Comparison of ENCODE assay signal across 23 cellular contexts in the genomic region with DNA sequence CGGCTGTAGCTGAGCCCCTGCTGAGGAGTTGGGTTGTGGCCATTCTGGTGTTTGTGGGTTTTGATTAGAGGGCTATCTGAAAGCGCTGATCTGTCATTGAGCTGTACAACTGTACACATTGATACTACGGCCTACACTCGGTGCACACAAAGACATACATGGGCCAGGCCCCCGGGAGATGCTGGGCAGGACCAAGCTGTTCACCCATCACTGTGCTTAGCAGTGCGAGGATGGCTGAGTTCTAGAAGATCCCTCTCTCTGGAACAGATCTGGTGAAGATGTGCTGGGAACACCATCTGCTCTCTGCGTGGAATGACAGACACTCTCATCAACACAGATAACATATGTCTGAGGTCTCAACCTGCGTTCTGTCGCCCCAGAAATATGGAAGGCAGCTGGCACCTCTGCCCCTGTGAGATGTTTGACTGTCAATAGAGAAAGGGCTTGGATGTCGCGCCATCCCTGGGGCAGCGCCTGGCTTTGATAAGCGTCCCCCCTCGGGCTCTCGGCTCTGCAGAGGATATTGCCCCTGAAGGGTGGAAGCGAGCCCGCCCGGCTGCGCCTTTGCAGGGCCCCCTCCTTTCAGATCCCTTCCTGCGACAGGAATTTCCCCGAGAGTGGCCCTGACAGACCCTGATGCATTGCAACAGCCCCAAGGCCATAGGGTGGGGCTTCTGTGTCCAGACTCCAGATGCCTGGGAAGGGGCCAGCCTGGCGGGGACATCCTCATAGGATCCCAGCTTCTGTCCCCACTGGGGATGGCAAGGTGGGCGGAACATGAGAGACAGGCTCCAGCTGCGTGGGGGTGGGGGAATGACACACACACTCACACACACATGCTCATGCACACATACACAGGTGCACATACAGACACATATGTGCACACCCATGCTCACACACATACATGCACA.
DNase-seq lines count a peak whose midpoint lies in the region; TF ChIP-seq lines count a peak whose summit lies in the region.
"Had no signal": no experiment of that assay in that cellular context is flagged by ENCODE, and none has a peak within 500 bp of the region (broad histone marks: within the 10 kb centered on the region; RNA-seq: fewer than 3 reads in every experiment).

No MANE protein-coding gene starts in this region.

- no peaks in the 10 kb centered on the region for H3K23me2 ChIP-seq in H9 (ENCODE audit: insufficient read length, low read depth, low read length, poor library complexity, severe bottlenecking)

- H2AFZ ChIP-seq in H9 (ENCODE audit: low read length) (no peak overlapping the region), trophoblast cell (ENCODE audit: insufficient read depth, low read length, poor library complexity) (no peak overlapping the region)
- H2AFZ ChIP-seq: parathyroid adenoma had no signal

- H4K8ac ChIP-seq in H9 (replicated peaks; ENCODE audit: insufficient read length, low read depth, low read length) (peak overlapping the region; percentile 6), trophoblast cell (ENCODE audit: low read depth, low read length) (no peak overlapping the region)

- no CpG with 5 or more reads among the region's 24 CpGs for WGBS in H9 (ENCODE audit: extremely low coverage, insufficient read length, low lambda C conversion rate)
- WGBS in endodermal cell (ENCODE audit: insufficient coverage in 1 of 2, insufficient read length in 1 of 2), 2 experiments = 93 to 94% methylated on average over 14 to 24 of the region's 24 CpGs
- no CpG with 5 or more reads among the region's 24 CpGs for WGBS in trophoblast cell (ENCODE audit: extremely low coverage, insufficient coverage, insufficient read length)

- H2BK12ac ChIP-seq in H9 (ENCODE audit: insufficient read length, low read depth, low read length) = no peak overlapping the region
- H2BK12ac ChIP-seq in trophoblast cell (ENCODE audit: low read length) = no peak overlapping the region

- peaks cover 0 to 3% (median 0%) of the 10 kb centered on the region in 3 experiments; a peak in 2 of 7 replicates for H3K36me3 Mint-ChIP-seq in H9 (ENCODE audit: insufficient read depth in 1 of 3, low read depth in 3 of 3)
- no peaks in the 10 kb centered on the region for H3K36me3 Mint-ChIP-seq in endodermal cell (ENCODE audit: low read depth)
- H3K36me3 Mint-ChIP-seq: CD4-positive, CD25-positive, alpha-beta regulatory T cell; mesothelial cell of epicardium; naive B cell; stimulated activated memory B cell treated with anti-CD40 and anti-IgM and Interleukin-4, amounts not matched to agents 10 μg/mL and 1 μg/mL and 100 μg/mL, for 72 hours had no signal

- no peak overlapping the region for H3K4me3 Mint-ChIP-seq in H9
- H3K4me3 Mint-ChIP-seq in endodermal cell = no peak overlapping the region
- H3K4me3 Mint-ChIP-seq: CD4-positive, CD25-positive, alpha-beta regulatory T cell; mesothelial cell of epicardium; naive B cell; stimulated activated memory B cell treated with anti-CD40 and anti-IgM and Interleukin-4, amounts not matched to agents 10 μg/mL and 1 μg/mL and 100 μg/mL, for 72 hours; T-helper 1 cell treated with Interleukin-12 subunit alpha and Interleukin-12 subunit beta and Interleukin-4 antibody, amounts not matched to agents 30 μg/mL and 1 μg/mL, for 36 hours had no signal

- H3K79me2 ChIP-seq in H9 (ENCODE audit: insufficient read depth, low read length) (no peaks in the 10 kb centered on the region), trophoblast cell (ENCODE audit: control insufficient read depth, insufficient read depth, low read length, poor library complexity) (no peaks in the 10 kb centered on the region)
- H3K79me2 ChIP-seq: parathyroid adenoma had no signal

- H3K36me3 ChIP-seq in endodermal cell (ENCODE audit: control insufficient read depth, insufficient read depth, low read length) (no peaks in the 10 kb centered on the region), trophoblast cell (ENCODE audit: control insufficient read depth in 1 of 2, insufficient read depth in 2 of 2, low read length in 2 of 2) (no peaks in the 10 kb centered on the region)
- H3K36me3 ChIP-seq: Peyer's patch, SJCRH30 had no signal

- no peak overlapping the region for H4K12ac ChIP-seq in trophoblast cell (ENCODE audit: low read depth, low read length)

- no peaks in the 10 kb centered on the region for H4K20me1 ChIP-seq in H9 (ENCODE audit: control insufficient read depth, insufficient read depth, insufficient read length)

- no peak overlapping the region for H4K5ac ChIP-seq in H9 (ENCODE audit: insufficient read length, low read depth, low read length)

- no peak overlapping the region for H2AK5ac ChIP-seq in H9 (ENCODE audit: insufficient read length, low read length)
- no peak overlapping the region for H2AK5ac ChIP-seq in trophoblast cell (ENCODE audit: low read length)

- H3K14ac ChIP-seq in H9 (ENCODE audit: insufficient read depth, low read length) = no peak overlapping the region
- no peak overlapping the region for H3K14ac ChIP-seq in trophoblast cell (ENCODE audit: low read length)

- peaks cover 10% of the 10 kb centered on the region for H3K27me3 Mint-ChIP-seq in H9 (ENCODE audit: low read depth)
- H3K27me3 Mint-ChIP-seq in endodermal cell (ENCODE audit: insufficient read depth) = no peaks in the 10 kb centered on the region

- H3K4ac ChIP-seq in H9 (ENCODE audit: low read depth, low read length) = no peak overlapping the region
- no peak overlapping the region for H3K4ac ChIP-seq in trophoblast cell (ENCODE audit: low read depth, low read length)

- H2BK120ac ChIP-seq in H9 (ENCODE audit: low read depth, low read length, poor library complexity, severe bottlenecking) = no peak overlapping the region
- no peak overlapping the region for H2BK120ac ChIP-seq in trophoblast cell (ENCODE audit: insufficient read depth, low read length, poor library complexity)

- no peak overlapping the region for H2BK5ac ChIP-seq in H9 (ENCODE audit: insufficient read length, low read length)
- no peak overlapping the region for H2BK5ac ChIP-seq in trophoblast cell (ENCODE audit: low read depth, low read length, poor library complexity)

- H3K4me2 ChIP-seq in H9 (ENCODE audit: insufficient read depth, insufficient read length, low read length) = no peak overlapping the region
- no peak overlapping the region for H3K4me2 ChIP-seq in trophoblast cell (ENCODE audit: low read length)

- H3K4me1 ChIP-seq in H9 (ENCODE audit: insufficient read depth, low read length) (no peaks in the 10 kb centered on the region), endodermal cell (ENCODE audit: control insufficient read depth, insufficient read depth, low read length) (no peaks in the 10 kb centered on the region), trophoblast cell (ENCODE audit: control insufficient read depth in 1 of 2, insufficient read depth in 2 of 2, low read length in 2 of 2) (peaks cover 4 to 13% of the 10 kb centered on the region in 2 experiments)
- H3K4me1 ChIP-seq: parathyroid adenoma, Peyer's patch, SJCRH30 had no signal

- no peak for DNase-seq in H9
- peak; percentile 45 for DNase-seq in NCI-H524 treated with DMSO at 0.1 percent for 48 hours (lab: John Stamatoyannopoulos, UW)
- DNase-seq in endodermal cell = peak; percentile 28
- no peak for DNase-seq in trophoblast cell
- DNase-seq in activated CD4-positive, alpha-beta T cell treated with anti-CD3 and anti-CD28 coated beads, Interleukin-2, amount 50 U/mL, for 1 hour = no peak
- no peak for DNase-seq in foreskin fibroblast
- DNase-seq in HCEC 1CT = no peak
- DNase-seq in NCI-H1417 treated with DMSO at 0.1 percent for 48 hours (lab: John Stamatoyannopoulos, UW) = no peak
- DNase-seq: activated gamma-delta T cell treated with Interleukin-2 at 50 U/mL for 16 hours; activated T-cell treated with anti-CD3 and anti-CD28 coated beads, Interleukin-2, amount 50 U/mL, for 1 hour; CD4-positive, CD25-positive, alpha-beta regulatory T cell; Karpas-422; naive B cell; NCI-H146; NCI-H2227 treated with DMSO at 0.1 percent for 48 hours; SJCRH30; stimulated activated CD4-positive, alpha-beta T cell treated with anti-CD3 and anti-CD28 coated beads, Interleukin-4, amount 100 ng/mL, for 4 hours had no signal

- H3K27ac ChIP-seq in H9 (ENCODE audit: insufficient read length, low read depth, low read length) (no peak overlapping the region), endodermal cell (ENCODE audit: low read depth, low read length) (peak overlapping the region; percentile 29), trophoblast cell (ENCODE audit: low read depth, low read length) (no peak overlapping the region)
- H3K27ac ChIP-seq: dorsolateral prefrontal cortex, parathyroid adenoma, Peyer's patch, SJCRH30 had no signal

- no peak overlapping the region for H3K56ac ChIP-seq in H9 (ENCODE audit: insufficient read length, low read depth, low read length)

- H3K23ac ChIP-seq in H9 (ENCODE audit: insufficient read length, low read depth, low read length) (no peak overlapping the region), trophoblast cell (ENCODE audit: low read length) (peak overlapping the region; percentile 11)

- H2BK20ac ChIP-seq in H9 (ENCODE audit: low read depth, low read length, poor library complexity, severe bottlenecking) = no peak overlapping the region

- H3T11ph ChIP-seq in H9 (ENCODE audit: low read length) = no peak overlapping the region

- H3K9me3 ChIP-seq in H9 (ENCODE audit: control insufficient read depth, low read depth, low read length) (no peaks in the 10 kb centered on the region), endodermal cell (ENCODE audit: control insufficient read depth, low read length) (no peaks in the 10 kb centered on the region), trophoblast cell (ENCODE audit: insufficient read depth, low read depth, low read length) (peaks cover 14% of the 10 kb centered on the region)
- H3K9me3 ChIP-seq: Peyer's patch, SJCRH30 had no signal

- H3K9ac ChIP-seq in H9 (ENCODE audit: extremely low read depth, insufficient read length, low read length) = no peak overlapping the region
- H3K9ac ChIP-seq in endodermal cell (ENCODE audit: extremely low read depth, low read length, poor library complexity, severe bottlenecking) = no peak overlapping the region
- no peak overlapping the region for H3K9ac ChIP-seq in trophoblast cell (ENCODE audit: low read length)
- H3K9ac ChIP-seq: parathyroid adenoma had no signal

- H3K18ac ChIP-seq in H9 (ENCODE audit: insufficient read length, low read depth, low read length) (no peak overlapping the region), trophoblast cell (ENCODE audit: low read length) (no peak overlapping the region)

- H3K4me3 ChIP-seq in endodermal cell (ENCODE audit: low read length) (no peak overlapping the region), trophoblast cell (ENCODE audit: low read depth, low read length) (peak overlapping the region; percentile 38), foreskin fibroblast (ENCODE audit: low read depth in 1 of 2, low read length in 2 of 2) (no peak overlapping the region)
- H3K4me3 ChIP-seq: dorsolateral prefrontal cortex, Peyer's patch, SJCRH30 had no signal

- H2BK15ac ChIP-seq in H9 (ENCODE audit: low read depth, low read length) = no peak overlapping the region

- H3K4me1 Mint-ChIP-seq in H9 = no peaks in the 10 kb centered on the region
- H3K4me1 Mint-ChIP-seq in endodermal cell = no peaks in the 10 kb centered on the region
- H3K4me1 Mint-ChIP-seq: CD4-positive, CD25-positive, alpha-beta regulatory T cell; naive B cell; stimulated activated memory B cell treated with anti-CD40 and anti-IgM and Interleukin-4, amounts not matched to agents 10 μg/mL and 1 μg/mL and 100 μg/mL, for 72 hours had no signal

- H3K79me1 ChIP-seq in H9 (ENCODE audit: insufficient read depth, low read depth, low read length, poor library complexity, severe bottlenecking) = no peaks in the 10 kb centered on the region
- H3K79me1 ChIP-seq in trophoblast cell (ENCODE audit: low read length) = peaks cover 5% of the 10 kb centered on the region

- H4K91ac ChIP-seq in H9 (ENCODE audit: insufficient read length, low read depth, low read length) (no peak overlapping the region), trophoblast cell (ENCODE audit: low read depth, low read length) (no peak overlapping the region)

- H3K27me3 ChIP-seq in H9 (ENCODE audit: insufficient read depth, low read length) = no peaks in the 10 kb centered on the region
- no peaks in the 10 kb centered on the region for H3K27me3 ChIP-seq in endodermal cell (ENCODE audit: control insufficient read depth, insufficient read depth, low read length, poor library complexity, severe bottlenecking)
- H3K27me3 ChIP-seq in trophoblast cell (ENCODE audit: insufficient read depth, low read length) = no peaks in the 10 kb centered on the region
- H3K27me3 ChIP-seq: Peyer's patch, SJCRH30 had no signal

- H3K27ac Mint-ChIP-seq in H9 (no peak overlapping the region), endodermal cell (no peak overlapping the region)
- H3K27ac Mint-ChIP-seq: mesothelial cell of epicardium; naive B cell; stimulated activated memory B cell treated with anti-CD40 and anti-IgM and Interleukin-4, amounts not matched to agents 10 μg/mL and 1 μg/mL and 100 μg/mL, for 72 hours; T-helper 1 cell treated with Interleukin-12 subunit alpha and Interleukin-12 subunit beta and Interleukin-4 antibody, amounts not matched to agents 30 μg/mL and 1 μg/mL, for 36 hours had no signal

- H3K9me3 Mint-ChIP-seq in H9 (peaks cover 13 to 14% of the 10 kb centered on the region in 2 experiments), endodermal cell (peaks cover 16% of the 10 kb centered on the region)
- H3K9me3 Mint-ChIP-seq: mesothelial cell of epicardium; T-helper 1 cell treated with Interleukin-12 subunit alpha and Interleukin-12 subunit beta and Interleukin-4 antibody, amounts not matched to agents 30 μg/mL and 1 μg/mL, for 36 hours had no signal

- TF ChIP-seq CTCF in H9 (conservative IDR thresholded peaks at IDR 0.05) (no peak), endodermal cell (conservative IDR thresholded peaks at IDR 0.05) (no peak), foreskin fibroblast (IDR thresholded peaks at IDR 0.05; ENCODE audit: low read depth, low read length) (no peak)

Comparison
In these comparisons a context has a peak if more than half of its experiments do, and no peak if none do; other contexts are left out.
1. DNase-seq: peak in NCI-H524 treated with DMSO at 0.1 percent for 48 hours (single experiment) and endodermal cell (single experiment); none in H9 (single experiment), trophoblast cell (0 of 2), activated CD4-positive, alpha-beta T cell treated with anti-CD3 and anti-CD28 coated beads, Interleukin-2, amount 50 U/mL, for 1 hour (single experiment), foreskin fibroblast (0 of 2), HCEC 1CT (single experiment) and NCI-H1417 treated with DMSO at 0.1 percent for 48 hours (single experiment).